1 cellular context compared by ENCODE assay signal in the genomic region with DNA sequence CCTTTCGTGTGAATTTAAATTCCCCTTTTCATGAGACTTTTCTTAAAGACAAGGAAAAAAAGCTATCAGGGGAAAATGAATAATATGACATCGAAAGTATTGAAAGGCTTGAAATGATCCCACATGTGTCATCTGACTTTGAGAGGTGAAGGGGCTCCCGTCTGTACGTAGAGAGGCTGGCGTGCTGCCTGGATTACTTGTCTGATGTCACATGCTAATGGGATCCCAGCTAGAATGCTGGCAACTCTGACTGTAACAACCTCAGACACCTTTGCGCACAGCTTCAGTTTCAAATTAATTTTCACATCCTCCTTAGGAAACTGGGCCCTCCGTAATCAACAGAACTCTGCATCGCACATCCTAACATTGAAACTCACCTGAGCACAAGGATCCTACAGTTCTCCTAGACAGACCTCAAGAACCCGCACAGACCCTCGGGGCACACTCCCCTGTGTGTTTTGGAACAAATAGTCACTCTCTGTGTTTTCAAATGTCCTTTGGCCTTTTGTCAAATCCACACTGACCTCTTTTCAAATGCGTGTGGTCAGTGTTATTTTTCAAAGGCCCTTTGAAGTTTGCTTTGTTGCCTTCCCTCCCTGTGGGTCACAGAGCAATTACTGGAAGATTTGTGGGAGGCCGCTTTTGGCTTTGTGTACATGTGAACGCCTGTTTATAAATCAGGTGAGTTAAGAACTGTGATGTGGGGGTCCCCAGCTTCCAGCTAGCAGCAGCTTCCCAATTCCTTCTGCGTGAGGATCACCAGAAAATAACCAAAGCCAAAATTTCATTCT.
TF ChIP-seq lines count a peak whose summit lies in the region.

No MANE protein-coding gene starts in this region.

TF ChIP-seq in HepG2, 621 proteins besides CTCF, POLR2A, EP300 and RAD21 (continued from another document and continues in another):
- TF ChIP-seq ZNF138 (CRISPR knock-in tag; IDR thresholded peaks at IDR 0.05; ENCODE audit: low read depth): no peak
- no peak for TF ChIP-seq ZNF468 (CRISPR knock-in tag; IDR thresholded peaks at IDR 0.05)
- no peak for TF ChIP-seq ZNF737 (CRISPR knock-in tag; IDR thresholded peaks at IDR 0.05; ENCODE audit: borderline replicate concordance)
- peak; percentile 69 for TF ChIP-seq POLR2G (IDR thresholded peaks at IDR 0.05; ENCODE audit: low read depth, low read length)
- TF ChIP-seq NAIF1 (CRISPR knock-in tag; IDR thresholded peaks at IDR 0.05; ENCODE audit: borderline replicate concordance): peak; percentile 42; the same call in 1 of the 2 replicates
- TF ChIP-seq HDAC1 (CRISPR knock-in tag; IDR thresholded peaks at IDR 0.05): peak; percentile 94
- TF ChIP-seq NONO (IDR thresholded peaks at IDR 0.05): no peak
- TF ChIP-seq NONO (CRISPR knock-in tag; conservative IDR thresholded peaks at IDR 0.05): peak; percentile 90
- no peak for TF ChIP-seq DNMT1 (CRISPR knock-in tag; IDR thresholded peaks at IDR 0.05)
- TF ChIP-seq, protein P1, sequence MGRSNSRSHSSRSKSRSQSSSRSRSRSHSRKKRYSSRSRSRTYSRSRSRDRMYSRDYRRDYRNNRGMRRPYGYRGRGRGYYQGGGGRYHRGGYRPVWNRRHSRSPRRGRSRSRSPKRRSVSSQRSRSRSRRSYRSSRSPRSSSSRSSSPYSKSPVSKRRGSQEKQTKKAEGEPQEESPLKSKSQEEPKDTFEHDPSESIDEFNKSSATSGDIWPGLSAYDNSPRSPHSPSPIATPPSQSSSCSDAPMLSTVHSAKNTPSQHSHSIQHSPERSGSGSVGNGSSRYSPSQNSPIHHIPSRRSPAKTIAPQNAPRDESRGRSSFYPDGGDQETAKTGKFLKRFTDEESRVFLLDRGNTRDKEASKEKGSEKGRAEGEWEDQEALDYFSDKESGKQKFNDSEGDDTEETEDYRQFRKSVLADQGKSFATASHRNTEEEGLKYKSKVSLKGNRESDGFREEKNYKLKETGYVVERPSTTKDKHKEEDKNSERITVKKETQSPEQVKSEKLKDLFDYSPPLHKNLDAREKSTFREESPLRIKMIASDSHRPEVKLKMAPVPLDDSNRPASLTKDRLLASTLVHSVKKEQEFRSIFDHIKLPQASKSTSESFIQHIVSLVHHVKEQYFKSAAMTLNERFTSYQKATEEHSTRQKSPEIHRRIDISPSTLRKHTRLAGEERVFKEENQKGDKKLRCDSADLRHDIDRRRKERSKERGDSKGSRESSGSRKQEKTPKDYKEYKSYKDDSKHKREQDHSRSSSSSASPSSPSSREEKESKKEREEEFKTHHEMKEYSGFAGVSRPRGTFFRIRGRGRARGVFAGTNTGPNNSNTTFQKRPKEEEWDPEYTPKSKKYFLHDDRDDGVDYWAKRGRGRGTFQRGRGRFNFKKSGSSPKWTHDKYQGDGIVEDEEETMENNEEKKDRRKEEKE (IDR thresholded peaks at IDR 0.05): no peak
- TF ChIP-seq, protein P2, sequence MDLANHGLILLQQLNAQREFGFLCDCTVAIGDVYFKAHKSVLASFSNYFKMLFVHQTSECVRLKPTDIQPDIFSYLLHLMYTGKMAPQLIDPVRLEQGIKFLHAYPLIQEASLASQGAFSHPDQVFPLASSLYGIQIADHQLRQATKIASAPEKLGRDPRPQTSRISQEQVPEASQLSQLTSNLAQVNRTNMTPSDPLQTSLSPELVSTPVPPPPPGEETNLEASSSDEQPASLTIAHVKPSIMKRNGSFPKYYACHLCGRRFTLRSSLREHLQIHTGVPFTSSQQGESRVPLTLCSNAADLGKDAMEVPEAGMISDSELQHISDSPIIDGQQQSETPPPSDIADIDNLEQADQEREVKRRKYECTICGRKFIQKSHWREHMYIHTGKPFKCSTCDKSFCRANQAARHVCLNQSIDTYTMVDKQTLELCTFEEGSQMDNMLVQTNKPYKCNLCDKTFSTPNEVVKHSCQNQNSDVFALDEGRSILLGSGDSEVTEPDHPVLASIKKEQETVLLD (CRISPR knock-in tag; IDR thresholded peaks at IDR 0.05; ENCODE audit: low read depth): no peak
- no peak for TF ChIP-seq ZNF282 (IDR thresholded peaks at IDR 0.05; ENCODE audit: partially characterized antibody)
- 0 out of 2 replicates have a peak, but pooled peaks have one; percentile 17 for TF ChIP-seq REL (CRISPR knock-in tag; conservative IDR thresholded peaks at IDR 0.05)
- TF ChIP-seq, protein P3, sequence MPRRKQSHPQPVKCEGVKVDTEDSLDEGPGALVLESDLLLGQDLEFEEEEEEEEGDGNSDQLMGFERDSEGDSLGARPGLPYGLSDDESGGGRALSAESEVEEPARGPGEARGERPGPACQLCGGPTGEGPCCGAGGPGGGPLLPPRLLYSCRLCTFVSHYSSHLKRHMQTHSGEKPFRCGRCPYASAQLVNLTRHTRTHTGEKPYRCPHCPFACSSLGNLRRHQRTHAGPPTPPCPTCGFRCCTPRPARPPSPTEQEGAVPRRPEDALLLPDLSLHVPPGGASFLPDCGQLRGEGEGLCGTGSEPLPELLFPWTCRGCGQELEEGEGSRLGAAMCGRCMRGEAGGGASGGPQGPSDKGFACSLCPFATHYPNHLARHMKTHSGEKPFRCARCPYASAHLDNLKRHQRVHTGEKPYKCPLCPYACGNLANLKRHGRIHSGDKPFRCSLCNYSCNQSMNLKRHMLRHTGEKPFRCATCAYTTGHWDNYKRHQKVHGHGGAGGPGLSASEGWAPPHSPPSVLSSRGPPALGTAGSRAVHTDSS (CRISPR knock-in tag; conservative IDR thresholded peaks at IDR 0.05): no peak
- peak; percentile 59; the same call in 1 of the 2 replicates for TF ChIP-seq SIN3A (IDR thresholded peaks at IDR 0.05; ENCODE audit: borderline replicate concordance, low read depth, low read length)
- TF ChIP-seq TOE1 (CRISPR knock-in tag; IDR thresholded peaks at IDR 0.05): peak; percentile 86; the same call in 1 of the 2 replicates
- TF ChIP-seq ZFP36L2 (CRISPR knock-in tag; IDR thresholded peaks at IDR 0.05): no peak
- TF ChIP-seq, protein P4, sequence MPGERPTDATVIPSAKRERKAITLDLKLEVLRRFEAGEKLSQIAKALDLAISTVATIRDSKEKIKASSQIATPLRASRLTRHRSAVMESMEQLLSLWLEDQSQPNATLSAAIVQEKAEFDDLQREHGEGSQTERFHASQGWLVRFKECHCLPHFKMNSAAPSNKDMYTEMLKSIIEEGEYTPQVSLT (CRISPR knock-in tag; IDR thresholded peaks at IDR 0.05; ENCODE audit: borderline replicate concordance, low read depth): no peak
- no peak for TF ChIP-seq HMGA1 (CRISPR knock-in tag; conservative IDR thresholded peaks at IDR 0.05)
- TF ChIP-seq SRSF1 (optimal IDR thresholded peaks at IDR 0.05; ENCODE audit: low read depth, low read length): no peak
- peak; percentile 73 for TF ChIP-seq CEBPG (CRISPR knock-in tag; IDR thresholded peaks at IDR 0.05)
- TF ChIP-seq NFE2L1 (CRISPR knock-in tag; IDR thresholded peaks at IDR 0.05; ENCODE audit: borderline replicate concordance): no peak
- TF ChIP-seq, protein P5, sequence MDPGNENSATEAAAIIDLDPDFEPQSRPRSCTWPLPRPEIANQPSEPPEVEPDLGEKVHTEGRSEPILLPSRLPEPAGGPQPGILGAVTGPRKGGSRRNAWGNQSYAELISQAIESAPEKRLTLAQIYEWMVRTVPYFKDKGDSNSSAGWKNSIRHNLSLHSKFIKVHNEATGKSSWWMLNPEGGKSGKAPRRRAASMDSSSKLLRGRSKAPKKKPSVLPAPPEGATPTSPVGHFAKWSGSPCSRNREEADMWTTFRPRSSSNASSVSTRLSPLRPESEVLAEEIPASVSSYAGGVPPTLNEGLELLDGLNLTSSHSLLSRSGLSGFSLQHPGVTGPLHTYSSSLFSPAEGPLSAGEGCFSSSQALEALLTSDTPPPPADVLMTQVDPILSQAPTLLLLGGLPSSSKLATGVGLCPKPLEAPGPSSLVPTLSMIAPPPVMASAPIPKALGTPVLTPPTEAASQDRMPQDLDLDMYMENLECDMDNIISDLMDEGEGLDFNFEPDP (CRISPR knock-in tag; conservative IDR thresholded peaks at IDR 0.05): no peak
- peak; percentile 90; the same call in 1 of the 2 replicates for TF ChIP-seq MTA1 (CRISPR knock-in tag; IDR thresholded peaks at IDR 0.05; ENCODE audit: borderline replicate concordance)
- TF ChIP-seq ZNF180 (CRISPR knock-in tag; IDR thresholded peaks at IDR 0.05; ENCODE audit: borderline replicate concordance, low read depth): no peak
- TF ChIP-seq, protein P6, sequence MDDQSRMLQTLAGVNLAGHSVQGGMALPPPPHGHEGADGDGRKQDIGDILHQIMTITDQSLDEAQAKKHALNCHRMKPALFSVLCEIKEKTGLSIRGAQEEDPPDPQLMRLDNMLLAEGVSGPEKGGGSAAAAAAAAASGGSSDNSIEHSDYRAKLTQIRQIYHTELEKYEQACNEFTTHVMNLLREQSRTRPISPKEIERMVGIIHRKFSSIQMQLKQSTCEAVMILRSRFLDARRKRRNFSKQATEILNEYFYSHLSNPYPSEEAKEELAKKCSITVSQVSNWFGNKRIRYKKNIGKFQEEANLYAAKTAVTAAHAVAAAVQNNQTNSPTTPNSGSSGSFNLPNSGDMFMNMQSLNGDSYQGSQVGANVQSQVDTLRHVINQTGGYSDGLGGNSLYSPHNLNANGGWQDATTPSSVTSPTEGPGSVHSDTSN (CRISPR knock-in tag; IDR thresholded peaks at IDR 0.05; ENCODE audit: borderline replicate concordance): no peak
- TF ChIP-seq NR2F1 (CRISPR knock-in tag; IDR thresholded peaks at IDR 0.05): peak; percentile 96
- TF ChIP-seq GATAD2A (CRISPR knock-in tag; IDR thresholded peaks at IDR 0.05): peak; percentile 99
- no peak for TF ChIP-seq PTBP1 (IDR thresholded peaks at IDR 0.05; ENCODE audit: low read depth, low read length, poor library complexity, severe bottlenecking)
- TF ChIP-seq, protein P7, sequence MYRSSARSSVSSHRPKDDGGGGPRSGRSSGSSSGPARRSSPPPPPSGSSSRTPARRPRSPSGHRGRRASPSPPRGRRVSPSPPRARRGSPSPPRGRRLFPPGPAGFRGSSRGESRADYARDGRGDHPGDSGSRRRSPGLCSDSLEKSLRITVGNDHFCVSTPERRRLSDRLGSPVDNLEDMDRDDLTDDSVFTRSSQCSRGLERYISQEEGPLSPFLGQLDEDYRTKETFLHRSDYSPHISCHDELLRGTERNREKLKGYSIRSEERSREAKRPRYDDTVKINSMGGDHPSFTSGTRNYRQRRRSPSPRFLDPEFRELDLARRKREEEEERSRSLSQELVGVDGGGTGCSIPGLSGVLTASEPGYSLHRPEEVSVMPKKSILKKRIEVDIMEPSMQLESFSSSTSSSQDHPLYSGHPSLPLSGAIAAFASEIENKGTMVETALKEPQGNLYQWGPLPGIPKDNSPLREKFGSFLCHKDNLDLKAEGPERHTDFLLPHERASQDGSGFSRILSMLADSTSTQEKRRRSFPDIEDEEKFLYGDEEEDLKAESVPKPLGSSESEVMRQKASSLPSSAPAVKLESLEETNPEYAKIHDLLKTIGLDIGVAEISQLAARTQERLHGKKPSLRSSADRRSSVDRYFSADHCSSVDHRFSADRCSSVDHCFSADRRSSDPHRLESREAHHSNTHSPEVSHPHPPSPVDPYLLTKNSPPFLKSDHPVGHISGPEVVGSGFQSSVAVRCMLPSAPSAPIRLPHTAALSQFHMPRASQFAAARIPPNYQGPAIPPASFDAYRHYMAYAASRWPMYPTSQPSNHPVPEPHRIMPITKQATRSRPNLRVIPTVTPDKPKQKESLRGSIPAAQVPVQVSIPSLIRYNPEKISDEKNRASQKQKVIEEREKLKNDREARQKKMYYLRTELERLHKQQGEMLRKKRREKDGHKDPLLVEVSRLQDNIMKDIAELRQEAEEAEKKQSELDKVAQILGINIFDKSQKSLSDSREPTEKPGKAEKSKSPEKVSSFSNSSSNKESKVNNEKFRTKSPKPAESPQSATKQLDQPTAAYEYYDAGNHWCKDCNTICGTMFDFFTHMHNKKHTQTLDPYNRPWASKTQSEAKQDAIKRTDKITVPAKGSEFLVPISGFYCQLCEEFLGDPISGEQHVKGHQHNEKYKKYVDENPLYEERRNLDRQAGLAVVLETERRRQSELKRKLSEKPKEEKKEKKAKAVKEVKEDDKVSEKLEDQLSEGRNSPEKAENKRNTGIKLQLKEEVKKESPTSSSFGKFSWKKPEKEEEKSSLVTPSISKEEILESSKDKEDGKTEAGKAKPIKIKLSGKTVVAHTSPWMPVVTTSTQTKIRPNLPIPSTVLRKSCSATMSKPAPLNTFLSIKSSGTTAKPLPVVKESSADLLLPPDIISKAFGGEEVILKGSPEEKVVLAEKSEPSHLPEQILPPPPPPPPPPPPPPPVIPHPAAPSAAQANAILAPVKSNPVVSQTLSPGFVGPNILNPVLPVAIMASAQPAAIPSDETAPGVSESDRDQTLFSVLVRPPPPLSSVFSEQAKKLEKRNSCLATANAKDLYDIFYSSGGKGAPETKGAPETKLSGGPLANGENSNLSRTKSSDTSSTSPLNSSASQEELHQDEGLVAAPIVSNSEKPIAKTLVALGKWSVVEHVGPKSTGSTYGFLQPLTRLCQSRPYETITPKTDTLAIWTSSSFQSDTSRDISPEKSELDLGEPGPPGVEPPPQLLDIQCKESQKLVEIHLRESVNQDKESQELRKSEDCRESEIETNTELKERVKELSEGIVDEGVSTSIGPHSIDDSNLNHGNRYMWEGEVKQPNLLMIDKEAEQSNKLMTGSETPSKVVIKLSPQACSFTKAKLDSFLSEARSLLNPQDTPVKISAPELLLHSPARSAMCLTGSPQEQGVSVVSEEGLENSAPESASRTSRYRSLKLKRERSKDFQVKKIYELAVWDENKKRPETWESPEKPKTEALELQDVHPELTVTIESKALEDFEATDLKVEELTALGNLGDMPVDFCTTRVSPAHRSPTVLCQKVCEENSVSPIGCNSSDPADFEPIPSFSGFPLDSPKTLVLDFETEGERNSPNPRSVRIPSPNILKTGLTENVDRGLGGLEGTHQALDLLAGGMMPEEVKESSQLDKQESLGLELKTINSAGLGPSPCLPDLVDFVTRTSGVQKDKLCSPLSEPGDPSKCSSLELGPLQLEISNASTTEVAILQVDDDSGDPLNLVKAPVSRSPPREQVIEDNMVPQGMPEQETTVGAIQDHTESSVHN (CRISPR knock-in tag; IDR thresholded peaks at IDR 0.05): 0 out of 2 replicates have a peak, but pooled peaks have one; percentile 17
- TF ChIP-seq, protein P8, sequence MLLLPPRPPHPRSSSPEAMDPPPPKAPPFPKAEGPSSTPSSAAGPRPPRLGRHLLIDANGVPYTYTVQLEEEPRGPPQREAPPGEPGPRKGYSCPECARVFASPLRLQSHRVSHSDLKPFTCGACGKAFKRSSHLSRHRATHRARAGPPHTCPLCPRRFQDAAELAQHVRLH (CRISPR knock-in tag; IDR thresholded peaks at IDR 0.05; ENCODE audit: borderline replicate concordance, low read depth): peak; percentile 97
- TF ChIP-seq SMAD9 (CRISPR knock-in tag; IDR thresholded peaks at IDR 0.05): 0 out of 2 replicates have a peak, but pooled peaks have one; percentile 77
- TF ChIP-seq FOXA3 (CRISPR knock-in tag; IDR thresholded peaks at IDR 0.05): peak; percentile 99
- 0 out of 2 replicates have a peak, but pooled peaks have one; percentile 36 for TF ChIP-seq DR1 (CRISPR knock-in tag; IDR thresholded peaks at IDR 0.05)
- no peak for TF ChIP-seq ZNF850 (CRISPR knock-in tag; conservative IDR thresholded peaks at IDR 0.05)
- TF ChIP-seq CBX1 (IDR thresholded peaks at IDR 0.05; ENCODE audit: low read depth): no peak
- TF ChIP-seq ARHGAP35 (CRISPR knock-in tag; IDR thresholded peaks at IDR 0.05; ENCODE audit: borderline replicate concordance): no peak
- TF ChIP-seq KLF16 (CRISPR knock-in tag; IDR thresholded peaks at IDR 0.05): peak in 1 of 2 experiments; percentile 98; a peak in 2 of 4 replicates
- peak; percentile 77; the same call in 1 of the 2 replicates for TF ChIP-seq FOXP1 (IDR thresholded peaks at IDR 0.05)
- TF ChIP-seq FOXP1 (CRISPR knock-in tag; IDR thresholded peaks at IDR 0.05): peak; percentile 99
- peak; percentile 99 for TF ChIP-seq HMG20A (CRISPR knock-in tag; IDR thresholded peaks at IDR 0.05; ENCODE audit: borderline replicate concordance)
- TF ChIP-seq PCBP1 (IDR thresholded peaks at IDR 0.05; ENCODE audit: borderline replicate concordance, low read depth, low read length): no peak
